17 cellular contexts compared by ENCODE assay signal in the genomic region with DNA sequence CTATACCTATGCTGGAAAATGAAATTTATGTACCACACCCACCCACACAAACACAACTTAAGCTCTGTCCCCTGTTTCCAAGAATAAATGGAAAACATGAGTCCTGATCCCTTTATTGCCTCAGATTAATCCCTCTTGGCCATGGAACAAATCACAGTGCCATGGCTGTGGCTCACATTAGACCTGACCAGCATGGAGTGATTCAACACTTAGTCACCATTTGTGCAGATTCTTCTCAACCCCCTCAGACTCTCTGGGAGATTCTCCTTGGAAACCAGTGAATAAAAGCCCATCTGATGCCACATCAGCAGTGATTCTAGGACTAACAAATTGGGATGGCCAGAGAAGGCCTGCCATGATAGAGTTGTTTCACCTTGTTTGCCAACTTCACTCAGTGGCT.
DNase-seq lines count a peak whose midpoint lies in the region; ATAC-seq, FAIRE-seq and TF ChIP-seq lines count a peak whose summit lies in the region.
"Had no signal": no experiment of that assay in that cellular context is flagged by ENCODE, and none has a peak within 500 bp of the region (broad histone marks: within the 10 kb centered on the region; RNA-seq: fewer than 3 reads in every experiment).

No MANE protein-coding gene starts in this region.

- BruUV-seq in HCT116 (replicated peaks; lab: Mats Ljungman, UMichigan): no TSS peak

- H3K9me3 ChIP-seq in HCT116 (ENCODE audit: control insufficient read depth in 1 of 2, insufficient read depth in 1 of 2, low read depth in 1 of 2, low read length in 2 of 2): no peaks in the 10 kb centered on the region

- no peak overlapping the region for H3K23ac ChIP-seq in mesendoderm (ENCODE audit: low read length)

- TF ChIP-seq RAD21 in HCT116 (IDR thresholded peaks at IDR 0.05; ENCODE audit: low read depth): no peak

- H2AK5ac ChIP-seq in mesendoderm (ENCODE audit: low read length): no peak overlapping the region

- no peak overlapping the region for H3K9ac ChIP-seq in HCT116 (ENCODE audit: low read length)
- no peak overlapping the region for H3K9ac ChIP-seq in mesendoderm (ENCODE audit: low read length)

- H2BK120ac ChIP-seq in mesendoderm (ENCODE audit: low read depth, low read length): no peak overlapping the region

- FAIRE-seq in GM19239 (lab: Jason Lieb, UNC): no peak
- FAIRE-seq: A204.1, GM18507 had no signal

- H3K18ac ChIP-seq in mesendoderm (ENCODE audit: low read length): no peak overlapping the region

- POLR2A ChIA-PET in HCT116 (lab: Charles Lee): no interaction called here

- no peak overlapping the region for H2AFZ ChIP-seq in HCT116 (ENCODE audit: low read depth, low read length, poor library complexity, severe bottlenecking)

- H3K27me3 ChIP-seq in HCT116 (ENCODE audit: insufficient read depth, low read length): no peaks in the 10 kb centered on the region; the same call in 1 of the 2 replicates
- no peaks in the 10 kb centered on the region for H3K27me3 ChIP-seq in foreskin keratinocyte
- H3K27me3 ChIP-seq in mesendoderm (ENCODE audit: insufficient read depth, low read length, poor library complexity): no peaks in the 10 kb centered on the region

- no peak overlapping the region for H2BK15ac ChIP-seq in mesendoderm (replicated peaks; ENCODE audit: low read depth)

- no peaks in the 10 kb centered on the region for H3K36me3 ChIP-seq in HCT116 (ENCODE audit: control insufficient read depth in 1 of 2, insufficient read depth in 2 of 2, low read length in 2 of 2)
- H3K36me3 ChIP-seq in mesendoderm (ENCODE audit: control insufficient read depth, insufficient read depth, low read length): no peaks in the 10 kb centered on the region

- no peak overlapping the region for H3K27ac ChIP-seq in HCT116 (ENCODE audit: low read depth, low read length)
- no peak overlapping the region for H3K27ac ChIP-seq in foreskin keratinocyte
- no peak overlapping the region for H3K27ac ChIP-seq in mesendoderm (ENCODE audit: low read depth, low read length)

- CTCF ChIA-PET in HCT116 (lab: Charles Lee): no interaction called here

- no peak overlapping the region for H2BK5ac ChIP-seq in mesendoderm (ENCODE audit: low read length)

- H3K79me2 ChIP-seq in HCT116 (ENCODE audit: insufficient read depth, low read length): no peaks in the 10 kb centered on the region
- H3K79me2 ChIP-seq in mesendoderm (ENCODE audit: control insufficient read depth, insufficient read depth, low read length): no peaks in the 10 kb centered on the region

- H3K56ac ChIP-seq in mesendoderm (ENCODE audit: low read length): no peak overlapping the region

- H3K4ac ChIP-seq in mesendoderm (ENCODE audit: low read depth, low read length): no peak overlapping the region

- H3K4me2 ChIP-seq in HCT116 (ENCODE audit: low read length): no peak overlapping the region
- no peak overlapping the region for H3K4me2 ChIP-seq in mesendoderm (ENCODE audit: low read length)

- no peak for TF ChIP-seq CTCF in HCT116 (IDR thresholded peaks at IDR 0.05 in 2 of 3, conservative IDR thresholded peaks at IDR 0.05 in 1 of 3; ENCODE audit: borderline replicate concordance in 1 of 3, insufficient read depth in 1 of 3, low read depth in 2 of 3, low read length in 2 of 3)
- no peak for TF ChIP-seq CTCF in foreskin keratinocyte (conservative IDR thresholded peaks at IDR 0.05)

- no peak overlapping the region for H4K5ac ChIP-seq in mesendoderm (ENCODE audit: low read length)

- no peaks in the 10 kb centered on the region for H4K20me1 ChIP-seq in HCT116 (ENCODE audit: insufficient read depth)

- no peaks in the 10 kb centered on the region for H3K9me2 ChIP-seq in HCT116 (ENCODE audit: insufficient read depth)

- no peak for TF ChIP-seq POLR2A in HCT116 (IDR thresholded peaks at IDR 0.05; ENCODE audit: borderline replicate concordance, extremely low read depth, insufficient read depth, insufficient read length)

- RAD21 ChIA-PET in HCT116 (lab: Charles Lee; ENCODE audit: low non-redundant PET in 1 of 2, low total read pairs in 2 of 2, uncharacterized antibody in 2 of 2, unreplicated experiment in 2 of 2): no interaction called here

- no peak overlapping the region for H4K8ac ChIP-seq in mesendoderm (ENCODE audit: low read depth, low read length)

- H3K79me1 ChIP-seq in mesendoderm (ENCODE audit: low read length): no peaks in the 10 kb centered on the region

- no peak for ATAC-seq in HCT116
- peak; percentile 80 for ATAC-seq in foreskin keratinocyte
- ATAC-seq: natural killer cell, T-cell had no signal

- H3K4me3 ChIP-seq in HCT116 (replicated peaks in 1 of 2; ENCODE audit: low read depth in 1 of 2, low read length in 2 of 2) (no peak overlapping the region), mesendoderm (ENCODE audit: low read length) (no peak overlapping the region)

- DNase-seq in A172 (ENCODE audit: low spot score) (peak; percentile 98), HCT116 (ENCODE audit: low read depth, low spot score) (peak; percentile 3), amniotic epithelial cell (ENCODE audit: low read depth) (peak; percentile 44), foreskin keratinocyte (peak; percentile 23 to 72), NCI-H1048 (lab: John Stamatoyannopoulos, UW) (no peak), NCI-H446 treated with DMSO at 0.1 percent for 48 hours (lab: John Stamatoyannopoulos, UW) (no peak), GM19239 (ENCODE audit: insufficient read length, low spot score) (no peak), mesendoderm (no peak)
- DNase-seq: activated CD4-positive, alpha-beta T cell treated with anti-CD3 and anti-CD28 coated beads, Interleukin-2, amount 50 U/mL, for 1 hour; activated effector memory CD4-positive, alpha-beta T cell treated with Interleukin-2 at 50 U/mL for 16 hours; central memory CD4-positive, alpha-beta T cell; DMS79; MM.1S; natural killer cell; T-cell had no signal

- H3K4me1 ChIP-seq in HCT116 (ENCODE audit: control insufficient read depth in 1 of 2, insufficient read depth in 2 of 2, low read length in 2 of 2) (no peaks in the 10 kb centered on the region), foreskin keratinocyte (no peaks in the 10 kb centered on the region), mesendoderm (ENCODE audit: control insufficient read depth, low read depth, low read length) (no peaks in the 10 kb centered on the region)

- intact Hi-C loops in HCT116 (cut with micrococcal nuclease): no loop called here

TF ChIP-seq in HCT116, 20 proteins besides CTCF, POLR2A, EP300 and RAD21:
- TF ChIP-seq FOSL1 (IDR thresholded peaks at IDR 0.05; ENCODE audit: low read depth) (peak; percentile 40; the same call in 1 of the 2 replicates), ELF1 (IDR thresholded peaks at IDR 0.05; ENCODE audit: borderline replicate concordance, low read depth) (no peak), SRF (IDR thresholded peaks at IDR 0.05; ENCODE audit: low read depth) (no peak)

Comparison
In these comparisons a context has a peak if more than half of its experiments do, and no peak if none do; other contexts are left out.
1. DNase-seq: peak in A172 (single experiment), HCT116 (single experiment), amniotic epithelial cell (single experiment) and foreskin keratinocyte (2 of 2); none in NCI-H1048 (single experiment), NCI-H446 treated with DMSO at 0.1 percent for 48 hours (single experiment), GM19239 (single experiment) and mesendoderm (single experiment).